ENCODE assay signal across 19 cellular contexts in genomic region chr4:128871948-128872347, GRCh38.
DNase-seq lines count a peak whose midpoint lies in the region; ATAC-seq and TF ChIP-seq lines count a peak whose summit lies in the region.
"Had no signal": no experiment of that assay in that cellular context is flagged by ENCODE, and none has a peak within 500 bp of the region (broad histone marks: within the 10 kb centered on the region; RNA-seq: fewer than 3 reads in every experiment).

No MANE protein-coding gene starts in this region.

- H3K36me3 ChIP-seq in osteoblast (ENCODE audit: insufficient read depth, low read length) (peaks cover 41% of the 10 kb centered on the region), MM.1S (replicated peaks; ENCODE audit: insufficient read depth, low read length) (peaks cover 41% of the 10 kb centered on the region), tibial artery (peaks cover 54 to 78% (median 60%) of the 10 kb centered on the region in 3 donors)

- no peaks in the 10 kb centered on the region; the same call in 1 of the 2 replicates for H3F3A ChIP-seq in MM.1S (ENCODE audit: insufficient read depth, low read length)

- H3K4me2 ChIP-seq in osteoblast (ENCODE audit: insufficient read depth, low read length) (no peak overlapping the region), MM.1S (ENCODE audit: low read depth, low read length) (no peak overlapping the region)
- H3K4me2 ChIP-seq: PC-9 had no signal

- H2AFZ ChIP-seq in osteoblast (ENCODE audit: low read length): no peak overlapping the region
- H2AFZ ChIP-seq in MM.1S (ENCODE audit: low read length): no peak overlapping the region
- H2AFZ ChIP-seq: PC-9 had no signal

- peaks cover 15% of the 10 kb centered on the region for H3K4me1 ChIP-seq in osteoblast (ENCODE audit: insufficient read depth, low read length)
- H3K4me1 ChIP-seq in MM.1S (ENCODE audit: low read length): no peaks in the 10 kb centered on the region
- H3K4me1 ChIP-seq in tibial artery: no peaks in the 10 kb centered on the region
- H3K4me1 ChIP-seq: ascending aorta, heart left ventricle, right lobe of liver had no signal

- H3K27me3 ChIP-seq in osteoblast (ENCODE audit: insufficient read depth, low read length) (no peaks in the 10 kb centered on the region), MM.1S (replicated peaks; ENCODE audit: insufficient read depth, low read length) (no peaks in the 10 kb centered on the region), tibial artery (no peaks in the 10 kb centered on the region)
- H3K27me3 ChIP-seq: ascending aorta, heart left ventricle, right lobe of liver had no signal

- TF ChIP-seq CTCF in osteoblast (IDR thresholded peaks at IDR 0.05; ENCODE audit: extremely low read depth, low read depth, low read length) (no peak), MM.1S (IDR thresholded peaks at IDR 0.05; ENCODE audit: low read length) (no peak), tibial artery (IDR thresholded peaks at IDR 0.05) (no peak)

- no peak overlapping the region for H3K9ac ChIP-seq in MM.1S (ENCODE audit: low read length)

- no peaks in the 10 kb centered on the region for H3K9me2 ChIP-seq in MM.1S (replicated peaks; ENCODE audit: insufficient read depth, low read length)

- no peaks in the 10 kb centered on the region for H3K9me3 ChIP-seq in osteoblast (ENCODE audit: low read depth, low read length)
- no peaks in the 10 kb centered on the region for H3K9me3 ChIP-seq in MM.1S (replicated peaks; ENCODE audit: insufficient read depth, low read length)
- no peaks in the 10 kb centered on the region for H3K9me3 ChIP-seq in tibial artery
- H3K9me3 ChIP-seq: ascending aorta, heart left ventricle, right lobe of liver had no signal

- DNase-seq in EL (peak; percentile 97), RKO (ENCODE audit: low spot score) (peak; percentile 11), dedifferentiated amniotic fluid mesenchymal stem cell (ENCODE audit: extremely low spot score) (peak; percentile 21), osteoblast (ENCODE audit: insufficient read length, low spot score, missing footprints) (no peak), MM.1S (no peak), tibial artery (no peak)
- DNase-seq: endodermal cell; GF-D8; heart left ventricle; NCI-H1105; NCI-H446; nephron progenitor cell; PC-9; right lobe of liver; stimulated activated naive CD8-positive, alpha-beta T cell treated with anti-CD3 and anti-CD28 coated beads, Interleukin-15, amount 100 ng/mL, for 72 hours had no signal

- no peaks in the 10 kb centered on the region for H3K79me2 ChIP-seq in osteoblast (ENCODE audit: insufficient read depth, low read length)
- 0 out of 2 replicates have a peak, but pooled peaks cover 8% of the 10 kb centered on the region for H3K79me2 ChIP-seq in MM.1S (ENCODE audit: low read length)

- H4K20me1 ChIP-seq in osteoblast (ENCODE audit: insufficient read depth, low read length): no peaks in the 10 kb centered on the region
- H4K20me1 ChIP-seq in MM.1S (ENCODE audit: insufficient read depth, low read length): no peaks in the 10 kb centered on the region

- peak overlapping the region; percentile 77 for H3K27ac ChIP-seq in osteoblast (ENCODE audit: low read depth, low read length)
- no peak overlapping the region for H3K27ac ChIP-seq in MM.1S (ENCODE audit: low read length)
- no peak overlapping the region for H3K27ac ChIP-seq in tibial artery
- H3K27ac ChIP-seq: ascending aorta, heart left ventricle, PC-9, right lobe of liver had no signal

- ATAC-seq in esophagus mucosa (no peak), GM18519 (IDR thresholded peaks at IDR 0.05; ENCODE audit: low FRiP score, unreplicated experiment) (no peak)
- ATAC-seq: activated T-helper 17 cell treated with anti-CD3 and anti-CD28 coated beads, Interleukin-2, amount 50 U/mL, for 72 hours; heart left ventricle; right lobe of liver; stimulated activated naive CD8-positive, alpha-beta T cell treated with anti-CD3 and anti-CD28 coated beads, Interleukin-15, amount 100 ng/mL, for 72 hours had no signal

- intact Hi-C loops in tibial artery (cut with DNase I; ENCODE audit: low total_unique reads): no loop called here

- H3K4me3 ChIP-seq in osteoblast (ENCODE audit: insufficient read depth, low read length) (no peak overlapping the region), MM.1S (ENCODE audit: low read length) (no peak overlapping the region), tibial artery (no peak overlapping the region)
- H3K4me3 ChIP-seq: ascending aorta, heart left ventricle, PC-9, right lobe of liver had no signal

Comparison
In these comparisons a context has a peak if more than half of its experiments do, and no peak if none do; other contexts are left out.
1. DNase-seq: peak in EL (single experiment), RKO (single experiment) and dedifferentiated amniotic fluid mesenchymal stem cell (single experiment); none in osteoblast (single experiment), MM.1S (single experiment) and tibial artery (0 of 2).